Comparison of ENCODE assay signal across 23 cellular contexts in genomic region chr16:64406661-64407267, GRCh38.
A peak's percentile ranks its signal among the peaks of the same experiment; 100 is the strongest.
DNase-seq lines count a peak whose midpoint lies in the region; TF ChIP-seq lines count a peak whose summit lies in the region.
"Had no signal": no experiment of that assay in that cellular context is flagged by ENCODE, and none has a peak within 500 bp of the region (broad histone marks: within the 10 kb centered on the region; RNA-seq: fewer than 3 reads in every experiment).

No MANE protein-coding gene starts in this region.

- H3K36me3 ChIP-seq in smooth muscle cell (ENCODE audit: low read depth): no peaks in the 10 kb centered on the region
- H3K36me3 ChIP-seq in colonic mucosa: no peaks in the 10 kb centered on the region
- H3K36me3 ChIP-seq: brain microvascular endothelial cell, Peyer's patch, SJSA1, tibial artery had no signal

- no peak for TF ChIP-seq CTCF in fibroblast of villous mesenchyme (IDR thresholded peaks at IDR 0.05; ENCODE audit: insufficient read depth, low read depth, low read length)
- no peak for TF ChIP-seq CTCF in smooth muscle cell (IDR thresholded peaks at IDR 0.05; ENCODE audit: borderline replicate concordance, insufficient read depth, poor library complexity, severe bottlenecking)
- no peak for TF ChIP-seq CTCF in colonic mucosa (IDR thresholded peaks at IDR 0.05)

- H3K27me3 ChIP-seq in smooth muscle cell (ENCODE audit: low read depth) (no peaks in the 10 kb centered on the region), colonic mucosa (no peaks in the 10 kb centered on the region)
- H3K27me3 ChIP-seq: brain microvascular endothelial cell, Peyer's patch, SJSA1, tibial artery had no signal

- H2AFZ ChIP-seq in smooth muscle cell (ENCODE audit: low read depth): peak overlapping the region; percentile 67
- H2AFZ ChIP-seq: GM23338 had no signal

- H3K27ac Mint-ChIP-seq in activated CD4-positive, alpha-beta memory T cell treated with anti-CD3 and anti-CD28 coated beads, Interleukin-2, amount 10 ng/mL, durations not matched to agents 7 days and 5 days: no peak overlapping the region
- H3K27ac Mint-ChIP-seq: CD8-positive, alpha-beta T cell; GM23338; stimulated activated naive CD8-positive, alpha-beta T cell treated with anti-CD3 and anti-CD28 coated beads, Interleukin-15, Interleukin-2, amounts not matched to agents 100 ng/mL and 50 ng/mL, for 24 hours had no signal

- no peaks in the 10 kb centered on the region for H4K20me1 ChIP-seq in smooth muscle cell (ENCODE audit: low read depth)

- DNase-seq in NCI-H1417 (lab: John Stamatoyannopoulos, UW) (peak in 2 of 3 experiments; percentile 19 to 60), NCI-H1417 treated with DMSO at 0.1 percent for 48 hours (lab: John Stamatoyannopoulos, UW) (no peak), NCI-H524 (lab: John Stamatoyannopoulos, UW) (peak; percentile 96 to 99), fibroblast of villous mesenchyme (ENCODE audit: low read depth) (peak; percentile 36), smooth muscle cell (lab: John Stamatoyannopoulos, UW; ENCODE audit: unreplicated experiment) (no peak), colonic mucosa (no peak), glomerular visceral epithelial cell (ENCODE audit: extremely low spot score) (no peak)
- DNase-seq in activated CD4-positive, alpha-beta memory T cell treated with anti-CD3 and anti-CD28 coated beads, Interleukin-2, amount 10 ng/mL, durations not matched to agents 7 days and 5 days: no peak
- DNase-seq: activated CD4-positive, alpha-beta T cell treated with anti-CD3 and anti-CD28 coated beads for 1 hour; activated gamma-delta T cell treated with Interleukin-2 at 50 U/mL for 16 hours; brain microvascular endothelial cell; CD8-positive, alpha-beta T cell; DMS79; effector memory CD4-positive, alpha-beta T cell; islet precursor cell; NCI-H2227 treated with DMSO at 0.1 percent for 48 hours; Peyer's patch; tibial artery had no signal

- no peaks in the 10 kb centered on the region for H3F3A ChIP-seq in smooth muscle cell (ENCODE audit: low read depth)

- H3K36me3 Mint-ChIP-seq in activated CD4-positive, alpha-beta memory T cell treated with anti-CD3 and anti-CD28 coated beads, Interleukin-2, amount 10 ng/mL, durations not matched to agents 7 days and 5 days (ENCODE audit: low read depth): no peaks in the 10 kb centered on the region
- H3K36me3 Mint-ChIP-seq: CD8-positive, alpha-beta T cell had no signal

- H3K27me3 Mint-ChIP-seq in activated CD4-positive, alpha-beta memory T cell treated with anti-CD3 and anti-CD28 coated beads, Interleukin-2, amount 10 ng/mL, durations not matched to agents 7 days and 5 days: no peaks in the 10 kb centered on the region
- H3K27me3 Mint-ChIP-seq: stimulated activated naive CD8-positive, alpha-beta T cell treated with anti-CD3 and anti-CD28 coated beads, Interleukin-15, Interleukin-2, amounts not matched to agents 100 ng/mL and 50 ng/mL, for 24 hours had no signal

- peaks cover 7% of the 10 kb centered on the region for H3K4me1 ChIP-seq in smooth muscle cell (ENCODE audit: low read depth)
- H3K4me1 ChIP-seq in colonic mucosa: no peaks in the 10 kb centered on the region
- H3K4me1 ChIP-seq: Peyer's patch, SJSA1 had no signal

- 57% methylated on average over 5 of the region's 5 CpGs for WGBS in smooth muscle cell (ENCODE audit: low lambda C conversion rate)

- H3K9me3 ChIP-seq in smooth muscle cell (replicated peaks; ENCODE audit: low read depth) (no peaks in the 10 kb centered on the region), colonic mucosa (no peaks in the 10 kb centered on the region)
- H3K9me3 ChIP-seq: Peyer's patch, SJSA1, tibial artery had no signal

- intact Hi-C loops in colonic mucosa (cut with DNase I): no loop called here

- no peaks in the 10 kb centered on the region for H3K4me1 Mint-ChIP-seq in activated CD4-positive, alpha-beta memory T cell treated with anti-CD3 and anti-CD28 coated beads, Interleukin-2, amount 10 ng/mL, durations not matched to agents 7 days and 5 days
- H3K4me1 Mint-ChIP-seq: GM23338 had no signal

- H3K4me3 ChIP-seq in fibroblast of villous mesenchyme (ENCODE audit: low read depth, low read length) (no peak overlapping the region), smooth muscle cell (no peak overlapping the region), colonic mucosa (no peak overlapping the region)
- H3K4me3 ChIP-seq: GM23338, Peyer's patch, SJSA1, tibial artery had no signal

- no peak overlapping the region for H3K4me3 Mint-ChIP-seq in activated CD4-positive, alpha-beta memory T cell treated with anti-CD3 and anti-CD28 coated beads, Interleukin-2, amount 10 ng/mL, durations not matched to agents 7 days and 5 days
- H3K4me3 Mint-ChIP-seq: CD8-positive, alpha-beta T cell; GM23338; stimulated activated naive CD8-positive, alpha-beta T cell treated with anti-CD3 and anti-CD28 coated beads, Interleukin-15, Interleukin-2, amounts not matched to agents 100 ng/mL and 50 ng/mL, for 24 hours had no signal

- CTCF ChIA-PET in activated CD4-positive, alpha-beta memory T cell treated with anti-CD3 and anti-CD28 coated beads, Interleukin-2, amount 10 ng/mL, durations not matched to agents 7 days and 5 days (lab: Charles Lee): no interaction called here

- H3K9ac ChIP-seq in smooth muscle cell (ENCODE audit: low read depth) (no peak overlapping the region), colonic mucosa (ENCODE audit: low read depth in 2 of 2, low read length in 2 of 2) (no peak overlapping the region)
- H3K9ac ChIP-seq: KMS-11 had no signal

- POLR2A ChIA-PET in activated CD4-positive, alpha-beta memory T cell treated with anti-CD3 and anti-CD28 coated beads, Interleukin-2, amount 10 ng/mL, durations not matched to agents 7 days and 5 days (lab: Charles Lee): no interaction called here

- H3K27ac ChIP-seq in smooth muscle cell (ENCODE audit: low read depth): no peak overlapping the region
- H3K27ac ChIP-seq in colonic mucosa: no peak overlapping the region
- H3K27ac ChIP-seq: 22Rv1, brain microvascular endothelial cell, KMS-11, Peyer's patch, SJSA1, tibial artery had no signal

- H3K9me3 Mint-ChIP-seq in activated CD4-positive, alpha-beta memory T cell treated with anti-CD3 and anti-CD28 coated beads, Interleukin-2, amount 10 ng/mL, durations not matched to agents 7 days and 5 days: peaks cover 12% of the 10 kb centered on the region
- H3K9me3 Mint-ChIP-seq: GM23338 had no signal

- H3K79me2 ChIP-seq in smooth muscle cell (ENCODE audit: low read depth): no peaks in the 10 kb centered on the region

- H3K4me2 ChIP-seq in smooth muscle cell: peak overlapping the region; percentile 23
- H3K4me2 ChIP-seq: GM23338, KMS-11 had no signal

Comparison
In these comparisons a context has a peak if more than half of its experiments do, and no peak if none do; other contexts are left out.
1. DNase-seq: peak in NCI-H1417 (2 of 3), NCI-H524 (2 of 2) and fibroblast of villous mesenchyme (single experiment); none in NCI-H1417 treated with DMSO at 0.1 percent for 48 hours (single experiment), smooth muscle cell (single experiment), colonic mucosa (single experiment), glomerular visceral epithelial cell (single experiment) and activated CD4-positive, alpha-beta memory T cell treated with anti-CD3 and anti-CD28 coated beads, Interleukin-2, amount 10 ng/mL, durations not matched to agents 7 days and 5 days (single experiment).